Comparison of ENCODE assay signal across 9 cellular contexts in the genomic region with DNA sequence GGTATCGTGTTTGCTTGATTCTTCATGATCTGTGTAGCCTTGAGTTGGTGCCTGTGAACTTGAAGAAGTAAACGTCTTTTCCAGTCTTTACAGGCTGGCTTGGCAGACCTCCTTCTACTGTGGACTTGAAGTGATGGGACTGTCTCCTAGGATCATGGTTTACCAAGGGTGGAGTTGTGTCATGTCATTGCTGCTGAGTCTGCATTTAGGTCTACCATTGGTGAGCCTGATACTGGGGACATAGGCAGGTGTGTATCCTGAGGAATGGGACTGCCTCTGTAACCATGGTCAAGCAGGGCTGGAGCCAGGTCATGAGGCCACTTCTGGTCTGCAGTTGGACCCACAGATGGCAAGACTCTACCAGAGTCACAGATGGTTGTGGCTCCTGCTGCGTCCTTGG.
"Had no signal": no experiment of that assay in that cellular context is flagged by ENCODE, and none has a peak within 500 bp of the region (broad histone marks: within the 10 kb centered on the region; RNA-seq: fewer than 3 reads in every experiment).

No MANE protein-coding gene starts in this region.

- FAIRE-seq: HTR-8/SVneo had no signal

- H3K4me1 ChIP-seq: HAP-1 had no signal

- H3K9me3 ChIP-seq: HAP-1 had no signal

- H3K9ac ChIP-seq: GM23248 had no signal

- H3K36me3 ChIP-seq: HAP-1 had no signal

- H3K27ac Mint-ChIP-seq: HFFc6 had no signal

- H3K4me3 ChIP-seq: GM23248, HAP-1 had no signal

- ATAC-seq: HCT116 had no signal

- H3K27ac ChIP-seq: GM23248 had no signal

- DNase-seq: GM23248, GOT3, H7, HFFc6, KG1 had no signal

- H3K4me3 Mint-ChIP-seq: HFFc6, IgD-negative memory B cell had no signal

- H2AFZ ChIP-seq: GM23248 had no signal
